Comparison of ENCODE assay signal across 1 cellular context in the genomic region with DNA sequence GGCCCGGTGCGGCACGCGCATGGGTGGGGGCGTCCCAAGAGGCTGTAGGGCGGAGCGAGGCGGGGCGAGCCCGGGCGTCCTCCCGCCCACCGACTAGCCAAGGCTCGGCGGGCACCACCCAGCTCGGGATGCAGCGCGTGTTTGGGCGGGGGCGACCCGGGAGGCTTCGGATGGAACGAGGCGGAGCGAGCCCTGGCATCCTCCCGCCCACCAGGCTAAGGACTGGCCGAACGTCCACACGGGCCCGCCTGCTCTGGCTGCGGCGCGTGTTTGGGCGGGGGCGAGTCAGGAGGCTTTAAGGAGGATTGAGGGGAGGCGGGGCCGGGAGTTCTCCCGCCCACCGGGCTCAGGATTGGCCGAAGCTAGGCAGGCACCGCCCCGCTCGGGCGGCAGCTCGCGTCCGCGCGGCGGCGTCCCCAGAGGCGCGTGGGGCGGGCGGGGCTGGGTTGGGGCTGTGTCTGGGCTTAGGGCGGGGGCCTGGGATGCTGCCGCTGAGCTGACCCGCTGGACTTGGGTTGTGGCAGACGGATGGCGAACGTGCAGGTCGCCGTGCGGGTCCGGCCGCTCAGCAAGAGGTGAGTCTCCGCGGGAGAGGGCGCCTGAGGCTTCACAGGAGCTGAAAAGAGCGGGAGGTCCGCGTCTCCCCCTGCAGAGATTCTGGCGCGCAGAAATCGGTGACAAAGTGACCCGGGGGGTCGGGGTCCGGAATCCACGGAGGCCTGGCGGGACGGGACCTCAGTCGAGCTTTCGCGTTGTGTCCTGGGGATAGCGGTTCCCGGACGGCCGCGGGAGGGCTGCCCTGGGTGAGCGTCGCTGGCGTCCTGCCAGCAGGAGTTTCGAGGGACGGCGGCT.
TF ChIP-seq lines count a peak whose summit lies in the region.

A gene (plus strand): TSS at position 419 of the 852 bp plus-strand sequence. CDS start 110 bp downstream, at position 529.

TF ChIP-seq in HEK293, 187 proteins besides CTCF, POLR2A, EP300 and RAD21 (continued from another document):
- no peak for TF ChIP-seq OSR2 (tag by site-specific recombination; IDR thresholded peaks at IDR 0.05)
- TF ChIP-seq, protein P1, sequence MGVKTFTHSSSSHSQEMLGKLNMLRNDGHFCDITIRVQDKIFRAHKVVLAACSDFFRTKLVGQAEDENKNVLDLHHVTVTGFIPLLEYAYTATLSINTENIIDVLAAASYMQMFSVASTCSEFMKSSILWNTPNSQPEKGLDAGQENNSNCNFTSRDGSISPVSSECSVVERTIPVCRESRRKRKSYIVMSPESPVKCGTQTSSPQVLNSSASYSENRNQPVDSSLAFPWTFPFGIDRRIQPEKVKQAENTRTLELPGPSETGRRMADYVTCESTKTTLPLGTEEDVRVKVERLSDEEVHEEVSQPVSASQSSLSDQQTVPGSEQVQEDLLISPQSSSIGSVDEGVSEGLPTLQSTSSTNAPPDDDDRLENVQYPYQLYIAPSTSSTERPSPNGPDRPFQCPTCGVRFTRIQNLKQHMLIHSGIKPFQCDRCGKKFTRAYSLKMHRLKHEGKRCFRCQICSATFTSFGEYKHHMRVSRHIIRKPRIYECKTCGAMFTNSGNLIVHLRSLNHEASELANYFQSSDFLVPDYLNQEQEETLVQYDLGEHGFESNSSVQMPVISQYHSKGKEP (tag by site-specific recombination; IDR thresholded peaks at IDR 0.05): no peak
- TF ChIP-seq ZNF394 (tag by site-specific recombination; IDR thresholded peaks at IDR 0.05; ENCODE audit: borderline replicate concordance): no peak
- TF ChIP-seq, protein P2, sequence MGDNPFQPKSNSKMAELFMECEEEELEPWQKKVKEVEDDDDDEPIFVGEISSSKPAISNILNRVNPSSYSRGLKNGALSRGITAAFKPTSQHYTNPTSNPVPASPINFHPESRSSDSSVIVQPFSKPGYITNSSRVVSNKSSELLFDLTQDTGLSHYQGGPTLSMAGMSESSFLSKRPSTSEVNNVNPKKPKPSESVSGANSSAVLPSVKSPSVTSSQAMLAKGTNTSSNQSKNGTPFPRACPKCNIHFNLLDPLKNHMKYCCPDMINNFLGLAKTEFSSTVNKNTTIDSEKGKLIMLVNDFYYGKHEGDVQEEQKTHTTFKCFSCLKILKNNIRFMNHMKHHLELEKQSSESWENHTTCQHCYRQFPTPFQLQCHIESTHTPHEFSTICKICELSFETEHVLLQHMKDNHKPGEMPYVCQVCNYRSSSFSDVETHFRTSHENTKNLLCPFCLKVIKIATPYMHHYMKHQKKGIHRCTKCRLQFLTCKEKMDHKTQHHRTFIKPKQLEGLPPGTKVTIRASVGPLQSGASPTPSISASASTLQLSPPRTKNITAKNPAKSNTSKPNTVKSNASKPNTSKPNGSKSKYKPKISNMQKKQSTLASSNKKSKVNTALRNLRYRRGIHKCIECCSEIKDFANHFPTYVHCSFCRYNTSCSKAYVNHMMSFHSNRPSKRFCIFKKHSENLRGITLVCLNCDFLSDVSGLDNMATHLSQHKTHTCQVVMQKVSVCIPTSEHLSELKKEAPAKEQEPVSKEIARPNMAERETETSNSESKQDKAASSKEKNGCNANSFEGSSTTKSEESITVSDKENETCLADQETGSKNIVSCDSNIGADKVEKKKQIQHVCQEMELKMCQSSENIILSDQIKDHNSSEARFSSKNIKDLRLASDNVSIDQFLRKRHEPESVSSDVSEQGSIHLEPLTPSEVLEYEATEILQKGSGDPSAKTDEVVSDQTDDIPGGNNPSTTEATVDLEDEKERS (tag by site-specific recombination; IDR thresholded peaks at IDR 0.05): no peak
- TF ChIP-seq GLI4 (tag by site-specific recombination; IDR thresholded peaks at IDR 0.05): no peak
- TF ChIP-seq ZNF624 (tag by site-specific recombination; IDR thresholded peaks at IDR 0.05): no peak
- TF ChIP-seq, protein P3, sequence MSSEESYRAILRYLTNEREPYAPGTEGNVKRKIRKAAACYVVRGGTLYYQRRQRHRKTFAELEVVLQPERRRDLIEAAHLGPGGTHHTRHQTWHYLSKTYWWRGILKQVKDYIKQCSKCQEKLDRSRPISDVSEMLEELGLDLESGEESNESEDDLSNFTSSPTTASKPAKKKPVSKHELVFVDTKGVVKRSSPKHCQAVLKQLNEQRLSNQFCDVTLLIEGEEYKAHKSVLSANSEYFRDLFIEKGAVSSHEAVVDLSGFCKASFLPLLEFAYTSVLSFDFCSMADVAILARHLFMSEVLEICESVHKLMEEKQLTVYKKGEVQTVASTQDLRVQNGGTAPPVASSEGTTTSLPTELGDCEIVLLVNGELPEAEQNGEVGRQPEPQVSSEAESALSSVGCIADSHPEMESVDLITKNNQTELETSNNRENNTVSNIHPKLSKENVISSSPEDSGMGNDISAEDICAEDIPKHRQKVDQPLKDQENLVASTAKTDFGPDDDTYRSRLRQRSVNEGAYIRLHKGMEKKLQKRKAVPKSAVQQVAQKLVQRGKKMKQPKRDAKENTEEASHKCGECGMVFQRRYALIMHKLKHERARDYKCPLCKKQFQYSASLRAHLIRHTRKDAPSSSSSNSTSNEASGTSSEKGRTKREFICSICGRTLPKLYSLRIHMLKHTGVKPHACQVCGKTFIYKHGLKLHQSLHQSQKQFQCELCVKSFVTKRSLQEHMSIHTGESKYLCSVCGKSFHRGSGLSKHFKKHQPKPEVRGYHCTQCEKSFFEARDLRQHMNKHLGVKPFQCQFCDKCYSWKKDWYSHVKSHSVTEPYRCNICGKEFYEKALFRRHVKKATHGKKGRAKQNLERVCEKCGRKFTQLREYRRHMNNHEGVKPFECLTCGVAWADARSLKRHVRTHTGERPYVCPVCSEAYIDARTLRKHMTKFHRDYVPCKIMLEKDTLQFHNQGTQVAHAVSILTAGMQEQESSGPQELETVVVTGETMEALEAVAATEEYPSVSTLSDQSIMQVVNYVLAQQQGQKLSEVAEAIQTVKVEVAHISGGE (tag by site-specific recombination; conservative IDR thresholded peaks at IDR 0.05; ENCODE audit: low read depth): peak; percentile 27; the same call in 1 of the 2 replicates
- peak; percentile 91 for TF ChIP-seq GLIS2 (tag by site-specific recombination; IDR thresholded peaks at IDR 0.05)
- TF ChIP-seq ZNF623 (tag by site-specific recombination; IDR thresholded peaks at IDR 0.05): no peak
- TF ChIP-seq, protein P4, sequence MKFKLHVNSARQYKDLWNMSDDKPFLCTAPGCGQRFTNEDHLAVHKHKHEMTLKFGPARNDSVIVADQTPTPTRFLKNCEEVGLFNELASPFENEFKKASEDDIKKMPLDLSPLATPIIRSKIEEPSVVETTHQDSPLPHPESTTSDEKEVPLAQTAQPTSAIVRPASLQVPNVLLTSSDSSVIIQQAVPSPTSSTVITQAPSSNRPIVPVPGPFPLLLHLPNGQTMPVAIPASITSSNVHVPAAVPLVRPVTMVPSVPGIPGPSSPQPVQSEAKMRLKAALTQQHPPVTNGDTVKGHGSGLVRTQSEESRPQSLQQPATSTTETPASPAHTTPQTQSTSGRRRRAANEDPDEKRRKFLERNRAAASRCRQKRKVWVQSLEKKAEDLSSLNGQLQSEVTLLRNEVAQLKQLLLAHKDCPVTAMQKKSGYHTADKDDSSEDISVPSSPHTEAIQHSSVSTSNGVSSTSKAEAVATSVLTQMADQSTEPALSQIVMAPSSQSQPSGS (tag by site-specific recombination; IDR thresholded peaks at IDR 0.05; ENCODE audit: low read depth): no peak
- TF ChIP-seq ZNF555 (tag by site-specific recombination; conservative IDR thresholded peaks at IDR 0.05): no peak
- TF ChIP-seq KLF7 (tag by site-specific recombination; IDR thresholded peaks at IDR 0.05; ENCODE audit: borderline replicate concordance): peak; percentile 55; the same call in 1 of the 2 replicates
- TF ChIP-seq ZNF132 (tag by site-specific recombination; IDR thresholded peaks at IDR 0.05; ENCODE audit: borderline replicate concordance): no peak
- peak; percentile 50; the same call in 1 of the 2 replicates for TF ChIP-seq ZNF610 (tag by site-specific recombination; IDR thresholded peaks at IDR 0.05; ENCODE audit: borderline replicate concordance)
- 0 out of 2 replicates have a peak, but pooled peaks have one; percentile 17 for TF ChIP-seq ZSCAN30 (tag by site-specific recombination; IDR thresholded peaks at IDR 0.05)
- TF ChIP-seq, protein P5, sequence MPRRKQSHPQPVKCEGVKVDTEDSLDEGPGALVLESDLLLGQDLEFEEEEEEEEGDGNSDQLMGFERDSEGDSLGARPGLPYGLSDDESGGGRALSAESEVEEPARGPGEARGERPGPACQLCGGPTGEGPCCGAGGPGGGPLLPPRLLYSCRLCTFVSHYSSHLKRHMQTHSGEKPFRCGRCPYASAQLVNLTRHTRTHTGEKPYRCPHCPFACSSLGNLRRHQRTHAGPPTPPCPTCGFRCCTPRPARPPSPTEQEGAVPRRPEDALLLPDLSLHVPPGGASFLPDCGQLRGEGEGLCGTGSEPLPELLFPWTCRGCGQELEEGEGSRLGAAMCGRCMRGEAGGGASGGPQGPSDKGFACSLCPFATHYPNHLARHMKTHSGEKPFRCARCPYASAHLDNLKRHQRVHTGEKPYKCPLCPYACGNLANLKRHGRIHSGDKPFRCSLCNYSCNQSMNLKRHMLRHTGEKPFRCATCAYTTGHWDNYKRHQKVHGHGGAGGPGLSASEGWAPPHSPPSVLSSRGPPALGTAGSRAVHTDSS (tag by site-specific recombination; IDR thresholded peaks at IDR 0.05): no peak
- peak; percentile 45; the same call in 1 of the 2 replicates for TF ChIP-seq ZNF501 (tag by site-specific recombination; IDR thresholded peaks at IDR 0.05)
- TF ChIP-seq ZNF416 (tag by site-specific recombination; IDR thresholded peaks at IDR 0.05): no peak
- TF ChIP-seq MZF1 (tag by site-specific recombination; IDR thresholded peaks at IDR 0.05; ENCODE audit: borderline replicate concordance): no peak
- no peak for TF ChIP-seq ZNF23 (tag by site-specific recombination; IDR thresholded peaks at IDR 0.05; ENCODE audit: borderline replicate concordance)
- TF ChIP-seq KLF8 (tag by site-specific recombination; IDR thresholded peaks at IDR 0.05): peak; percentile 97
- 0 out of 2 replicates have a peak, but pooled peaks have one; percentile 61 for TF ChIP-seq ZNF2 (tag by site-specific recombination; IDR thresholded peaks at IDR 0.05)
- TF ChIP-seq ZNF248 (tag by site-specific recombination; IDR thresholded peaks at IDR 0.05): no peak
- no peak for TF ChIP-seq KLF16 (tag by site-specific recombination; IDR thresholded peaks at IDR 0.05)
- no peak for TF ChIP-seq ZNF391 (tag by site-specific recombination; IDR thresholded peaks at IDR 0.05; ENCODE audit: borderline replicate concordance, low read depth)
- no peak for TF ChIP-seq ZBTB48 (tag by site-specific recombination; IDR thresholded peaks at IDR 0.05)
- TF ChIP-seq ZNF366 (tag by site-specific recombination; conservative IDR thresholded peaks at IDR 0.05): no peak
- no peak for TF ChIP-seq ZNF221 (tag by site-specific recombination; IDR thresholded peaks at IDR 0.05; ENCODE audit: borderline replicate concordance)
- TF ChIP-seq ZXDB (tag by site-specific recombination; IDR thresholded peaks at IDR 0.05): peak; percentile 47; the same call in 1 of the 2 replicates
- no peak for TF ChIP-seq ZNF155 (tag by site-specific recombination; IDR thresholded peaks at IDR 0.05)
- TF ChIP-seq, protein P6, sequence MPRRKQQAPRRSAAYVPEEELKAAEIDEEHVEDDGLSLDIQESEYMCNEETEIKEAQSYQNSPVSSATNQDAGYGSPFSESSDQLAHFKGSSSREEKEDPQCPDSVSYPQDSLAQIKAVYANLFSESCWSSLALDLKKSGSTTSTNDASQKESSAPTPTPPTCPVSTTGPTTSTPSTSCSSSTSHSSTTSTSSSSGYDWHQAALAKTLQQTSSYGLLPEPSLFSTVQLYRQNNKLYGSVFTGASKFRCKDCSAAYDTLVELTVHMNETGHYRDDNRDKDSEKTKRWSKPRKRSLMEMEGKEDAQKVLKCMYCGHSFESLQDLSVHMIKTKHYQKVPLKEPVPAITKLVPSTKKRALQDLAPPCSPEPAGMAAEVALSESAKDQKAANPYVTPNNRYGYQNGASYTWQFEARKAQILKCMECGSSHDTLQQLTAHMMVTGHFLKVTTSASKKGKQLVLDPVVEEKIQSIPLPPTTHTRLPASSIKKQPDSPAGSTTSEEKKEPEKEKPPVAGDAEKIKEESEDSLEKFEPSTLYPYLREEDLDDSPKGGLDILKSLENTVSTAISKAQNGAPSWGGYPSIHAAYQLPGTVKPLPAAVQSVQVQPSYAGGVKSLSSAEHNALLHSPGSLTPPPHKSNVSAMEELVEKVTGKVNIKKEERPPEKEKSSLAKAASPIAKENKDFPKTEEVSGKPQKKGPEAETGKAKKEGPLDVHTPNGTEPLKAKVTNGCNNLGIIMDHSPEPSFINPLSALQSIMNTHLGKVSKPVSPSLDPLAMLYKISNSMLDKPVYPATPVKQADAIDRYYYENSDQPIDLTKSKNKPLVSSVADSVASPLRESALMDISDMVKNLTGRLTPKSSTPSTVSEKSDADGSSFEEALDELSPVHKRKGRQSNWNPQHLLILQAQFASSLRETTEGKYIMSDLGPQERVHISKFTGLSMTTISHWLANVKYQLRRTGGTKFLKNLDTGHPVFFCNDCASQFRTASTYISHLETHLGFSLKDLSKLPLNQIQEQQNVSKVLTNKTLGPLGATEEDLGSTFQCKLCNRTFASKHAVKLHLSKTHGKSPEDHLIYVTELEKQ (tag by site-specific recombination; IDR thresholded peaks at IDR 0.05; ENCODE audit: borderline replicate concordance): no peak
- TF ChIP-seq GFI1B (tag by site-specific recombination; IDR thresholded peaks at IDR 0.05): no peak
- TF ChIP-seq ZNF596 (tag by site-specific recombination; IDR thresholded peaks at IDR 0.05): no peak
- peak; percentile 42; the same call in 1 of the 2 replicates for TF ChIP-seq ZNF76 (tag by site-specific recombination; IDR thresholded peaks at IDR 0.05; ENCODE audit: borderline replicate concordance, low read depth)
- TF ChIP-seq ZNF335 (tag by site-specific recombination; conservative IDR thresholded peaks at IDR 0.05): peak; percentile 90
- no peak for TF ChIP-seq ZNF660 (tag by site-specific recombination; IDR thresholded peaks at IDR 0.05)
- TF ChIP-seq ZNF211 (tag by site-specific recombination; IDR thresholded peaks at IDR 0.05; ENCODE audit: low read depth): no peak
- TF ChIP-seq ZNF791 (tag by site-specific recombination; IDR thresholded peaks at IDR 0.05): no peak
- TF ChIP-seq ZIC2 (tag by site-specific recombination; IDR thresholded peaks at IDR 0.05): peak; percentile 90
- TF ChIP-seq ZNF664 (tag by site-specific recombination; IDR thresholded peaks at IDR 0.05): no peak
